In the genomic region with DNA sequence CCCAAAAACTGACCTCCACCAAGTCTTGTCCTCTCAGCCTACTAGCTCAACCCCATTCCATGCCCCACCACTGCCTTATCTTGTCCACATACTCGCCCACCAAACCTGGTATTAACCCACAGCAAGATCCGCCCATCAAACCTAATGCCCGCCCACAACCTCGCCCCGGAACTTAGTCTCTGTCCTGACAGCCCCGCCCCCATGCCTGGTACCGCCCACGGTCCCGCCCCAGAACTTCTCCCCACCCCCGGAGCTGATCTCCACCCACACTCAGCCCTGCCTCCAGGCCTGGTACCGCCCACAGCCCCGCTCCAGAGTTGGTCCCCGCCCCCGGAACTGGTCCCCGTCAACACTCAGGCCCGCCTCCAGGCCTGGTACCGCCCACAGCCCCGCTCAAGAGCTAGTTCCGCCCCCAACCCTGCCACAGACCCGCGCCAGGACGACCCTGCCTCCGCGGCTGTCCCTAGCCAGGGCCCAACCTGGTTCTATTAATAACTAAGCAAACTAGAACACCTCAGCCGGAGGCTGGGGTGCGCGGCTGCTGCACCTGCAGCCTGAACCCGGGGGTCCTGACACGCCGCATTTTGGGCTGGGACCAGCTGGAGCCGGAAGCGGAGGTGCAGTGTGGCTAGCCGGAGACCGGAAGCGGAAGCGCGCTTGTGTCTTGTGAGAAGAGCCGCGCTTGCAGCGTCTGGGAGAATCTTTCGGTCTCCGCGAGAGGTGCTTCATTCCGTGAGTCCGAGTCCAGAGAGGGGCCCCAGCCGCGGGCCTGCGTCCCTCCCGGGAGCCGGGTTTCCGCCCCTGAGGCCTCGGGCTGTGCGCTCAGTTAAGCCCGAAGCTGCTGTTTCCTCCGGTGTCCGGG, we compare ENCODE assay signal across 8 cellular contexts. TPM values are rescaled to one million over a fixed set of nuclear protein-coding genes. Genes with fewer than 3 reads are reported as not detected.
DNase-seq lines count a peak whose midpoint lies in the region; FAIRE-seq and TF ChIP-seq lines count a peak whose summit lies in the region.

A gene (plus strand): TSS at position 662 of the 862 bp plus-strand sequence. CDS start 5,372 bp downstream, outside the sequence.

- H3K4me1 ChIP-seq in SJSA1 (replicated peaks): peaks cover 7% of the 10 kb centered on the region; the same call in 1 of the 2 replicates
- H3K4me1 ChIP-seq in neuronal stem cell (ENCODE audit: control insufficient read depth in 2 of 2, insufficient read depth in 1 of 2, low read depth in 1 of 2, low read length in 2 of 2): peaks cover 0 to 6% of the 10 kb centered on the region in 2 donors
- peaks cover 0 to 17% (median 13%) of the 10 kb centered on the region in 5 donors for H3K4me1 ChIP-seq in subcutaneous abdominal adipose tissue (ENCODE audit: control insufficient read depth in 5 of 5, insufficient read depth in 5 of 5, low read length in 5 of 5)

- H2BK120ac ChIP-seq in neuronal stem cell (ENCODE audit: low read depth, low read length): no peak within 1 kb of the TSS

- no CpG with 5 or more reads among the region's 56 CpGs for WGBS in neuronal stem cell (ENCODE audit: extremely low coverage in 2 of 2, insufficient read length in 2 of 2, insufficient replicate concordance in 1 of 2), 2 donors

- H3K4ac ChIP-seq in neuronal stem cell (ENCODE audit: low read length): no peak within 1 kb of the TSS

- H3K4me3 ChIP-seq in SJSA1: peak within 1 kb of the TSS; percentile 79
- H3K4me3 ChIP-seq in neuronal stem cell (ENCODE audit: low read length in 2 of 2): peak within 1 kb of the TSS; percentile 86 to 96
- peak within 1 kb of the TSS; percentile 93 to 98 (median 97) for H3K4me3 ChIP-seq in subcutaneous abdominal adipose tissue (ENCODE audit: low read depth in 1 of 5, low read length in 5 of 5)

- peak within 1 kb of the TSS; percentile 88 for H3K18ac ChIP-seq in neuronal stem cell (ENCODE audit: low read length)

- peak within 1 kb of the TSS; percentile 14 for H3K27ac ChIP-seq in SJSA1
- H3K27ac ChIP-seq in neuronal stem cell (replicated peaks; ENCODE audit: low read length): no peak within 1 kb of the TSS
- H3K27ac ChIP-seq in subcutaneous abdominal adipose tissue (ENCODE audit: low read depth, low read length): peak within 1 kb of the TSS; percentile 57

- peaks cover 2% of the 10 kb centered on the region for H3K79me1 ChIP-seq in neuronal stem cell (ENCODE audit: low read depth, low read length)

- peak within 1 kb of the TSS; percentile 89 for H3K9ac ChIP-seq in neuronal stem cell (ENCODE audit: low read depth, low read length, poor library complexity)
- peak within 1 kb of the TSS; percentile 73 to 88 (median 86) for H3K9ac ChIP-seq in subcutaneous abdominal adipose tissue (ENCODE audit: low read length in 5 of 5)

- no peak within 1 kb of the TSS for H2BK15ac ChIP-seq in neuronal stem cell (ENCODE audit: low read length)

- no peak within 1 kb of the TSS for H2AK5ac ChIP-seq in neuronal stem cell (ENCODE audit: low read depth, low read length)

- H3K4me2 ChIP-seq in neuronal stem cell (ENCODE audit: insufficient read depth, low read length, poor library complexity, severe bottlenecking): peak within 1 kb of the TSS; percentile 74

- CTCF ChIA-PET in HEK293T (lab: Yijun Ruan, JAX): no interaction called here

- DNase-seq in GM03348 (ENCODE audit: low spot score) (peak; percentile 96), HEK293T (ENCODE audit: extremely low spot score) (peak; percentile 93), MV-4-11 (lab: John Stamatoyannopoulos, UW) (peak; percentile 97), SJSA1 (ENCODE audit: low read depth in 1 of 2, low spot score in 2 of 2) (peak; percentile 96 to 98), frontal cortex (ENCODE audit: low spot score in 2 of 2) (peak; percentile 88 to 95), neuronal stem cell (ENCODE audit: low spot score) (peak; percentile 94)
- peak; percentile 98 for DNase-seq in activated naive CD4-positive, alpha-beta T cell treated with Interleukin-2 at 50 U/mL for 16 hours

- POLR2A ChIA-PET in HEK293T (lab: Yijun Ruan, JAX): interaction anchor here (0.7 to 3.4 kb wide), 11 partner anchors 12 to 870 kb away, joined by 3 to 31 read pairs (median 4); a partner anchor contains a TSS

- H3K14ac ChIP-seq in neuronal stem cell (ENCODE audit: low read length): no peak within 1 kb of the TSS

- H3K9me3 ChIP-seq in SJSA1 (replicated peaks): peaks cover 9% of the 10 kb centered on the region
- peaks cover 0 to 14% of the 10 kb centered on the region in 2 donors for H3K9me3 ChIP-seq in neuronal stem cell (replicated peaks in 1 of 2; ENCODE audit: control insufficient read depth in 2 of 2, insufficient read depth in 1 of 2, low read depth in 1 of 2, low read length in 2 of 2)
- H3K9me3 ChIP-seq in subcutaneous abdominal adipose tissue (ENCODE audit: control insufficient read depth in 5 of 5, low read length in 5 of 5): peaks cover 0 to 3% (median 0%) of the 10 kb centered on the region in 5 donors

- no peak for FAIRE-seq in frontal cortex (lab: Jason Lieb, UNC)

- H3K23ac ChIP-seq in neuronal stem cell (ENCODE audit: low read depth, low read length, poor library complexity): peak within 1 kb of the TSS; percentile 46

- H3K36me3 ChIP-seq in SJSA1 (peaks cover 42% of the 10 kb centered on the region), neuronal stem cell (replicated peaks in 1 of 2; ENCODE audit: control insufficient read depth in 2 of 2, insufficient read depth in 2 of 2, low read length in 2 of 2) (peaks cover 12 to 36% of the 10 kb centered on the region in 2 donors), subcutaneous abdominal adipose tissue (ENCODE audit: control insufficient read depth in 5 of 5, insufficient read depth in 5 of 5, low read length in 5 of 5) (peaks cover 0 to 26% (median 20%) of the 10 kb centered on the region in 5 donors)

- no peaks in the 10 kb centered on the region for H3K27me3 ChIP-seq in SJSA1 (replicated peaks)
- H3K27me3 ChIP-seq in neuronal stem cell (ENCODE audit: control insufficient read depth in 3 of 3, insufficient read depth in 3 of 3, low read depth in 1 of 3, low read length in 3 of 3): no peaks in the 10 kb centered on the region
- H3K27me3 ChIP-seq in subcutaneous abdominal adipose tissue (ENCODE audit: control insufficient read depth in 5 of 5, insufficient read depth in 4 of 5, low read length in 5 of 5): no peaks in the 10 kb centered on the region

- H2BK5ac ChIP-seq in neuronal stem cell (ENCODE audit: low read length): peak within 1 kb of the TSS; percentile 54

- H2AFZ ChIP-seq in neuronal stem cell (ENCODE audit: low read length): peak within 1 kb of the TSS; percentile 99

- no peak within 1 kb of the TSS for H4K91ac ChIP-seq in neuronal stem cell (ENCODE audit: low read depth, low read length, poor library complexity)

- H2BK12ac ChIP-seq in neuronal stem cell (ENCODE audit: low read length): no peak within 1 kb of the TSS

- H4K8ac ChIP-seq in neuronal stem cell (ENCODE audit: low read depth, low read length): no peak within 1 kb of the TSS

TF ChIP-seq in HEK293T, 16 proteins besides CTCF, POLR2A, EP300 and RAD21:
- TF ChIP-seq ELF4 (IDR thresholded peaks at IDR 0.05) (peak; percentile 79), FOXA1 (IDR thresholded peaks at IDR 0.05) (no peak)
- TF ChIP-seq, protein P1, sequence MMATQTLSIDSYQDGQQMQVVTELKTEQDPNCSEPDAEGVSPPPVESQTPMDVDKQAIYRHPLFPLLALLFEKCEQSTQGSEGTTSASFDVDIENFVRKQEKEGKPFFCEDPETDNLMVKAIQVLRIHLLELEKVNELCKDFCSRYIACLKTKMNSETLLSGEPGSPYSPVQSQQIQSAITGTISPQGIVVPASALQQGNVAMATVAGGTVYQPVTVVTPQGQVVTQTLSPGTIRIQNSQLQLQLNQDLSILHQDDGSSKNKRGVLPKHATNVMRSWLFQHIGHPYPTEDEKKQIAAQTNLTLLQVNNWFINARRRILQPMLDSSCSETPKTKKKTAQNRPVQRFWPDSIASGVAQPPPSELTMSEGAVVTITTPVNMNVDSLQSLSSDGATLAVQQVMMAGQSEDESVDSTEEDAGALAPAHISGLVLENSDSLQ (IDR thresholded peaks at IDR 0.05): peak; percentile 87

RNA-seq across cellular contexts. Expression of the gene that starts here (rescaled TPM):
- total RNA-seq in SJSA1 (2014; rRNA removed; shearing (Covaris generic)): 5.7 and 9.4 TPM in 2 replicates
- total RNA-seq in frontal cortex: 53.0 TPM
- polyA plus RNA-seq in neuronal stem cell (2013, experiment 1 of 2): 3.1 TPM
- polyA plus RNA-seq in neuronal stem cell (2013, experiment 2 of 2): 3.0 TPM
